Comparison of ENCODE assay signal across 16 cellular contexts in genomic region chr17:51703364-51704341, GRCh38.
A peak's percentile ranks its signal among the peaks of the same experiment; 100 is the strongest.
DNase-seq lines count a peak whose midpoint lies in the region; ATAC-seq, FAIRE-seq and TF ChIP-seq lines count a peak whose summit lies in the region.
"Had no signal": no experiment of that assay in that cellular context is flagged by ENCODE, and none has a peak within 500 bp of the region (broad histone marks: within the 10 kb centered on the region; RNA-seq: fewer than 3 reads in every experiment).

No MANE protein-coding gene starts in this region.

- H3K4me3 Mint-ChIP-seq in CD8-positive, alpha-beta memory T cell, result no peak overlapping the region
- H3K4me3 Mint-ChIP-seq: CD4-positive, alpha-beta T cell; stimulated activated naive CD8-positive, alpha-beta T cell treated with anti-CD3 and anti-CD28 coated beads, Interleukin-15, amount 100 ng/mL, for 72 hours had no signal

- DNase-seq in PC-3, result peak; percentile 81
- DNase-seq in endothelial cell of umbilical vein (ENCODE audit: low read depth, low spot score), result peak; percentile 26
- DNase-seq in kidney tubule cell (ENCODE audit: low spot score), result peak; percentile 77
- peak; percentile 77 to 78 for DNase-seq in tibial artery
- no peak for DNase-seq in CD8-positive, alpha-beta memory T cell
- DNase-seq in HCEC 1CT, result no peak
- DNase-seq in COR-L47 (lab: John Stamatoyannopoulos, UW), result no peak
- DNase-seq: activated gamma-delta T cell; CD4-positive, alpha-beta T cell; mesendoderm; NCI-H1092 treated with DMSO at 0.1 percent for 48 hours; stimulated activated CD4-positive, alpha-beta T cell treated with anti-CD3 and anti-CD28 coated beads, Interleukin-2, amount 100 ng/mL, for 48 hours; stimulated activated naive CD8-positive, alpha-beta T cell treated with anti-CD3 and anti-CD28 coated beads, Interleukin-15, amount 100 ng/mL, for 72 hours had no signal

- no peak overlapping the region for H3K4me2 ChIP-seq in PC-3 (ENCODE audit: low read length)
- no peak overlapping the region for H3K4me2 ChIP-seq in endothelial cell of umbilical vein (ENCODE audit: insufficient read depth, low read length)

- no peak for ATAC-seq in PC-3
- ATAC-seq: stimulated activated naive CD8-positive, alpha-beta T cell treated with anti-CD3 and anti-CD28 coated beads, Interleukin-15, amount 100 ng/mL, for 72 hours had no signal

- H3K4me1 ChIP-seq in PC-3 (ENCODE audit: insufficient read depth, low read length), result peaks cover 14% of the 10 kb centered on the region; the same call in 1 of the 2 replicates
- H3K4me1 ChIP-seq in endothelial cell of umbilical vein (ENCODE audit: control insufficient read depth, extremely low read depth, insufficient read depth, low read length), result no peaks in the 10 kb centered on the region
- H3K4me1 ChIP-seq in tibial artery, result peaks cover 0 to 15% (median 7%) of the 10 kb centered on the region in 4 donors
- H3K4me1 ChIP-seq in CD8-positive, alpha-beta memory T cell (ENCODE audit: insufficient read depth, low read length), result no peaks in the 10 kb centered on the region
- H3K4me1 ChIP-seq: parathyroid adenoma had no signal

- peaks cover 11% of the 10 kb centered on the region in 2 donors for H3K27me3 Mint-ChIP-seq in CD8-positive, alpha-beta memory T cell

- H3K9me3 ChIP-seq in PC-3 (ENCODE audit: low read length) (no peaks in the 10 kb centered on the region), endothelial cell of umbilical vein (replicated peaks; ENCODE audit: control insufficient read depth, insufficient read depth, low read length) (no peaks in the 10 kb centered on the region), tibial artery (no peaks in the 10 kb centered on the region)
- no peaks in the 10 kb centered on the region for H3K9me3 ChIP-seq in CD8-positive, alpha-beta memory T cell (ENCODE audit: low read length)

- H3K36me3 ChIP-seq in PC-3 (ENCODE audit: low read depth, low read length), result no peaks in the 10 kb centered on the region
- H3K36me3 ChIP-seq in endothelial cell of umbilical vein (ENCODE audit: control insufficient read depth in 2 of 2, extremely low read depth in 1 of 2, insufficient read depth in 2 of 2, low read length in 2 of 2), result no peaks in the 10 kb centered on the region
- no peaks in the 10 kb centered on the region for H3K36me3 ChIP-seq in tibial artery
- no peaks in the 10 kb centered on the region for H3K36me3 ChIP-seq in CD8-positive, alpha-beta memory T cell (ENCODE audit: insufficient read depth, low read length)

- H3K27ac ChIP-seq in PC-3 (ENCODE audit: low read length) (no peak overlapping the region), endothelial cell of umbilical vein (ENCODE audit: insufficient read depth, low read depth, low read length) (no peak overlapping the region), tibial artery (no peak overlapping the region)
- no peak overlapping the region for H3K27ac ChIP-seq in CD8-positive, alpha-beta memory T cell (ENCODE audit: low read depth, low read length)
- H3K27ac ChIP-seq: parathyroid adenoma had no signal

- H4K20me1 ChIP-seq in PC-3 (ENCODE audit: low read length), result no peaks in the 10 kb centered on the region
- no peaks in the 10 kb centered on the region for H4K20me1 ChIP-seq in endothelial cell of umbilical vein (replicated peaks; ENCODE audit: control insufficient read depth, extremely low read depth, insufficient read depth, low read length)

- H3F3A ChIP-seq in PC-3 (ENCODE audit: low read length, unreplicated experiment), result no peaks in the 10 kb centered on the region

- no peak overlapping the region for H3K27ac Mint-ChIP-seq in CD8-positive, alpha-beta memory T cell
- H3K27ac Mint-ChIP-seq: CD4-positive, alpha-beta T cell had no signal

- POLR2A ChIA-PET in PC-3 (lab: Charles Lee; ENCODE audit: unreplicated experiment) (no interaction called here), endothelial cell of umbilical vein (lab: Charles Lee) (no interaction called here)
- POLR2A ChIA-PET in CD8-positive, alpha-beta memory T cell (lab: Charles Lee), result no interaction called here

- no peak overlapping the region for H2AFZ ChIP-seq in PC-3 (ENCODE audit: low read length)
- H2AFZ ChIP-seq in endothelial cell of umbilical vein (ENCODE audit: low read depth, low read length), result no peak overlapping the region
- H2AFZ ChIP-seq: parathyroid adenoma had no signal

- FAIRE-seq in endothelial cell of umbilical vein (lab: Jason Lieb, UNC), result no peak
- FAIRE-seq: frontal cortex, HTR-8/SVneo had no signal

- no peaks in the 10 kb centered on the region for H3K9me3 Mint-ChIP-seq in CD8-positive, alpha-beta memory T cell
- H3K9me3 Mint-ChIP-seq: CD4-positive, alpha-beta T cell; stimulated activated naive CD8-positive, alpha-beta T cell treated with anti-CD3 and anti-CD28 coated beads, Interleukin-15, amount 100 ng/mL, for 72 hours had no signal

- no peaks in the 10 kb centered on the region for H3K36me3 Mint-ChIP-seq in CD8-positive, alpha-beta memory T cell

- BruUV-seq in PC-3 (replicated peaks; lab: Mats Ljungman, UMichigan) (no TSS peak), endothelial cell of umbilical vein (replicated peaks; lab: Mats Ljungman, UMichigan) (no TSS peak)

- H3K9ac ChIP-seq in PC-3 (ENCODE audit: low read length) (no peak overlapping the region), endothelial cell of umbilical vein (replicated peaks; ENCODE audit: extremely low read depth, insufficient read depth, low read length) (no peak overlapping the region)
- H3K9ac ChIP-seq: parathyroid adenoma had no signal

- H3K79me2 ChIP-seq in PC-3 (ENCODE audit: low read length) (no peaks in the 10 kb centered on the region), endothelial cell of umbilical vein (ENCODE audit: control insufficient read depth, insufficient read depth, low read length) (no peaks in the 10 kb centered on the region)
- H3K79me2 ChIP-seq: parathyroid adenoma had no signal

- TF ChIP-seq CTCF in PC-3 (conservative IDR thresholded peaks at IDR 0.05; ENCODE audit: low read depth, low read length), result no peak
- TF ChIP-seq CTCF in endothelial cell of umbilical vein (IDR thresholded peaks at IDR 0.05; ENCODE audit: extremely low read depth in 1 of 2, insufficient read depth in 1 of 2, low read depth in 1 of 2, low read length in 2 of 2), result no peak
- TF ChIP-seq CTCF in tibial artery (IDR thresholded peaks at IDR 0.05), result no peak

- TF ChIP-seq POLR2A in endothelial cell of umbilical vein (IDR thresholded peaks at IDR 0.05; ENCODE audit: low read depth, low read length), result no peak

- H3K4me3 ChIP-seq in PC-3 (ENCODE audit: low read length) (no peak overlapping the region), endothelial cell of umbilical vein (replicated peaks in 1 of 3; ENCODE audit: insufficient read depth in 1 of 3, low read depth in 1 of 3, low read length in 3 of 3) (no peak overlapping the region), tibial artery (no peak overlapping the region)
- no peak overlapping the region for H3K4me3 ChIP-seq in CD8-positive, alpha-beta memory T cell (ENCODE audit: low read length)

- H3K9me2 ChIP-seq in PC-3 (replicated peaks; ENCODE audit: low read length), result no peaks in the 10 kb centered on the region

- intact Hi-C loops in PC-3 (cut with micrococcal nuclease) (no loop called here), endothelial cell of umbilical vein (cut with micrococcal nuclease) (no loop called here), tibial artery (cut with DNase I; ENCODE audit: low total_unique reads) (no loop called here)

- H3K9me1 ChIP-seq in endothelial cell of umbilical vein (replicated peaks; ENCODE audit: control insufficient read depth, extremely low read depth, insufficient read depth, low read length), result no peaks in the 10 kb centered on the region

- H3K4me1 Mint-ChIP-seq in CD8-positive, alpha-beta memory T cell, result no peaks in the 10 kb centered on the region
- H3K4me1 Mint-ChIP-seq: stimulated activated naive CD8-positive, alpha-beta T cell treated with anti-CD3 and anti-CD28 coated beads, Interleukin-15, amount 100 ng/mL, for 72 hours had no signal

- dilution Hi-C loops in endothelial cell of umbilical vein (cut with MboI; ENCODE audit: extremely low pct_ligation_motif_present, low sequenced_read_pairs), result no loop called here

- CTCF ChIA-PET in PC-3 (lab: Charles Lee) (no interaction called here), endothelial cell of umbilical vein (lab: Charles Lee) (no interaction called here)
- CTCF ChIA-PET in CD8-positive, alpha-beta memory T cell (lab: Charles Lee), result no interaction called here

- H3K27me3 ChIP-seq in PC-3 (ENCODE audit: low read length) (no peaks in the 10 kb centered on the region), endothelial cell of umbilical vein (ENCODE audit: control insufficient read depth in 2 of 2, insufficient read depth in 2 of 2, low read length in 2 of 2) (no peaks in the 10 kb centered on the region), tibial artery (no peaks in the 10 kb centered on the region)
- H3K27me3 ChIP-seq in CD8-positive, alpha-beta memory T cell (ENCODE audit: insufficient read depth, low read length, poor library complexity, severe bottlenecking), result no peaks in the 10 kb centered on the region

TF ChIP-seq in endothelial cell of umbilical vein, 7 proteins besides CTCF, POLR2A, EP300 and RAD21:
- TF ChIP-seq MAX (IDR thresholded peaks at IDR 0.05; ENCODE audit: insufficient read depth, insufficient read length) (no peak), MYC (IDR thresholded peaks at IDR 0.05; ENCODE audit: low read depth, low read length) (no peak), FOS (IDR thresholded peaks at IDR 0.05; ENCODE audit: borderline replicate concordance, insufficient read depth, low read length) (no peak), EZH2 (IDR thresholded peaks at IDR 0.05; ENCODE audit: borderline replicate concordance, low read depth, low read length, severe bottlenecking) (no peak), GATA2 (IDR thresholded peaks at IDR 0.05; ENCODE audit: insufficient read depth, insufficient read length, low read depth, low read length) (no peak), POLR2AphosphoS5 (IDR thresholded peaks at IDR 0.05; ENCODE audit: insufficient read depth, low read depth, low read length) (no peak), JUN (IDR thresholded peaks at IDR 0.05; ENCODE audit: borderline replicate concordance, insufficient read depth, insufficient read length, low read depth) (no peak)
TF ChIP-seq in endothelial cell of umbilical vein: peak in this region for 0.

Comparison
In these comparisons a context has a peak if more than half of its experiments do, and no peak if none do; other contexts are left out.
1. DNase-seq: peak in PC-3 (single experiment), endothelial cell of umbilical vein (single experiment), kidney tubule cell (single experiment) and tibial artery (2 of 2); none in CD8-positive, alpha-beta memory T cell (0 of 5), HCEC 1CT (single experiment) and COR-L47 (single experiment).